ENCODE assay signal across 19 cellular contexts in genomic region chr15:57494575-57494974, GRCh38.
"Had no signal": no experiment of that assay in that cellular context is flagged by ENCODE, and none has a peak within 500 bp of the region (broad histone marks: within the 10 kb centered on the region; RNA-seq: fewer than 3 reads in every experiment).

No MANE protein-coding gene starts in this region.

- H3K9me3 Mint-ChIP-seq: activated naive CD8-positive, alpha-beta T cell treated with anti-CD3 and anti-CD28 coated beads for 36 hours; activated T-cell treated with anti-CD3 and anti-CD28 coated beads, Interleukin-2, amount 50 U/mL, for 4 hours; memory B cell; nephron progenitor cell; T-helper 1 cell treated with Interleukin-12 subunit alpha and Interleukin-12 subunit beta and Interleukin-4 antibody, amounts not matched to agents 30 μg/mL and 1 μg/mL, for 36 hours; WTC11 had no signal

- H3K36me3 ChIP-seq: breast epithelium, sigmoid colon, upper lobe of left lung had no signal

- H3K4me1 ChIP-seq: parathyroid adenoma had no signal

- H3K4me3 Mint-ChIP-seq: activated naive CD8-positive, alpha-beta T cell treated with anti-CD3 and anti-CD28 coated beads for 36 hours; activated T-cell treated with anti-CD3 and anti-CD28 coated beads, Interleukin-2, amount 50 U/mL, for 4 hours; memory B cell; nephron progenitor cell; T-helper 1 cell treated with Interleukin-12 subunit alpha and Interleukin-12 subunit beta and Interleukin-4 antibody, amounts not matched to agents 30 μg/mL and 1 μg/mL, for 36 hours; WTC11 had no signal

- DNase-seq: activated CD8-positive, alpha-beta memory T cell treated with anti-CD3 and anti-CD28 coated beads, Interleukin-2, amount 50 U/mL, for 4 hours; activated naive CD4-positive, alpha-beta T cell treated with Interleukin-2 at 50 U/mL for 16 hours; activated naive CD8-positive, alpha-beta T cell treated with anti-CD3 and anti-CD28 coated beads for 36 hours; activated T-cell treated with anti-CD3 and anti-CD28 coated beads, Interleukin-2, amount 50 U/mL, for 4 hours; cortex of kidney; glutamatergic neuron; hippocampal formation; mucosa of descending colon; nephron progenitor cell; sigmoid colon; stimulated activated CD4-positive, alpha-beta T cell treated with anti-CD3 and anti-CD28 coated beads, Interleukin-2, amount 100 ng/mL, for 48 hours; stimulated activated naive CD4-positive, alpha-beta T cell; T1000; upper lobe of left lung had no signal

- H3K27me3 ChIP-seq: breast epithelium, sigmoid colon, upper lobe of left lung had no signal

- H3K9me3 ChIP-seq: breast epithelium, mucosa of descending colon, sigmoid colon, upper lobe of left lung had no signal

- H3K4me3 ChIP-seq: breast epithelium, mucosa of descending colon, sigmoid colon, upper lobe of left lung had no signal

- H3K4me1 Mint-ChIP-seq: activated naive CD8-positive, alpha-beta T cell treated with anti-CD3 and anti-CD28 coated beads for 36 hours had no signal

- H3K36me3 Mint-ChIP-seq: activated naive CD8-positive, alpha-beta T cell treated with anti-CD3 and anti-CD28 coated beads for 36 hours; memory B cell had no signal

- H3K27ac Mint-ChIP-seq: activated naive CD8-positive, alpha-beta T cell treated with anti-CD3 and anti-CD28 coated beads for 36 hours; memory B cell; nephron progenitor cell; T-helper 1 cell treated with Interleukin-12 subunit alpha and Interleukin-12 subunit beta and Interleukin-4 antibody, amounts not matched to agents 30 μg/mL and 1 μg/mL, for 36 hours; WTC11 had no signal

- H3K27ac ChIP-seq: parathyroid adenoma, sigmoid colon, upper lobe of left lung had no signal

- ATAC-seq: activated T-cell treated with anti-CD3 and anti-CD28 coated beads, Interleukin-2, amount 50 U/mL, for 4 hours; mucosa of descending colon; WTC11 had no signal
